ENCODE assay signal across 18 cellular contexts in the genomic region with DNA sequence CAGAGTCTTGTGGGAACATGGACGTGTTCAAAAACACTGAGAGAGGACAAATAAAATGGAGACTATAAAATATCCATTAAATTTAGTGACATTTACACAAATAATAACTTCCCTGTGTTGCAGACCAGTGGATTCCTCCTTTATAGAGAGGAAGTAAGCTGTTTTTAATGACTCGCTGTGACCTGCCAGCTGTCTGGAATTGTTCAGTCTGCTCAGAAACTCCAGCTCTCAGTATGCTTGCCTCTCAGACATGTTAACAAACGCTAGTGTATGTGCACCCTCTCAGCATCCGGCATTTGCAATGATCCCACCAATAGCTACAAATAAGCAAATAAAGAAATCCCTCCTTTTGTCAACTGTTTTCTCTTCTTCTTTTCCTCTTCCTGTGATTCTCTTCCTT.
DNase-seq lines count a peak whose midpoint lies in the region; ATAC-seq and TF ChIP-seq lines count a peak whose summit lies in the region.
"Had no signal": no experiment of that assay in that cellular context is flagged by ENCODE, and none has a peak within 500 bp of the region (broad histone marks: within the 10 kb centered on the region; RNA-seq: fewer than 3 reads in every experiment).

No MANE protein-coding gene starts in this region.

- ATAC-seq in GM18861 (IDR thresholded peaks at IDR 0.05; ENCODE audit: unreplicated experiment): no peak
- ATAC-seq: activated CD4-positive, alpha-beta T cell treated with anti-CD3 and anti-CD28 coated beads for 36 hours had no signal

- TF ChIP-seq CTCF in cardiac fibroblast (IDR thresholded peaks at IDR 0.05; ENCODE audit: low read depth, low read length): no peak

- H3K4me3 ChIP-seq in cardiac fibroblast (replicated peaks in 1 of 2; ENCODE audit: low read depth in 2 of 2, low read length in 2 of 2): no peak overlapping the region

- DNase-seq in A172 (ENCODE audit: low spot score): peak; percentile 1
- peak; percentile 51 for DNase-seq in HCEC 1CT
- peak; percentile 10 to 22 for DNase-seq in cardiac fibroblast (ENCODE audit: low read depth in 2 of 2)
- peak; percentile 74 for DNase-seq in left kidney (ENCODE audit: low read depth, low spot score)
- no peak for DNase-seq in stimulated activated naive CD4-positive, alpha-beta T cell (lab: John Stamatoyannopoulos, UW)
- no peak for DNase-seq in NCI-H1105 (lab: John Stamatoyannopoulos, UW)
- no peak for DNase-seq in NCI-H187 treated with DMSO at 0.1 percent for 48 hours (lab: John Stamatoyannopoulos, UW)
- DNase-seq: activated CD4-positive, alpha-beta T cell treated with anti-CD3 and anti-CD28 coated beads for 36 hours; activated naive CD4-positive, alpha-beta T cell treated with anti-CD3 and anti-CD28 coated beads, Interleukin-2, amount 50 U/mL, for 16 hours; anterior cingulate cortex; C1 segment of cervical spinal cord; Calu3; glutamatergic neuron; naive B cell; NCI-H1694 treated with DMSO at 0.1 percent for 48 hours; NK-92 treated with Interleukin-12 subunit alpha and Interleukin-12 subunit beta, amount 100 ng/mL, for 24 hours; occipital lobe had no signal

Comparison
In these comparisons a context has a peak if more than half of its experiments do, and no peak if none do; other contexts are left out.
1. DNase-seq: peak in A172 (single experiment), HCEC 1CT (single experiment), cardiac fibroblast (2 of 2) and left kidney (single experiment); none in stimulated activated naive CD4-positive, alpha-beta T cell (0 of 6), NCI-H1105 (single experiment) and NCI-H187 treated with DMSO at 0.1 percent for 48 hours (single experiment).